1 cellular context compared by ENCODE assay signal in the genomic region with DNA sequence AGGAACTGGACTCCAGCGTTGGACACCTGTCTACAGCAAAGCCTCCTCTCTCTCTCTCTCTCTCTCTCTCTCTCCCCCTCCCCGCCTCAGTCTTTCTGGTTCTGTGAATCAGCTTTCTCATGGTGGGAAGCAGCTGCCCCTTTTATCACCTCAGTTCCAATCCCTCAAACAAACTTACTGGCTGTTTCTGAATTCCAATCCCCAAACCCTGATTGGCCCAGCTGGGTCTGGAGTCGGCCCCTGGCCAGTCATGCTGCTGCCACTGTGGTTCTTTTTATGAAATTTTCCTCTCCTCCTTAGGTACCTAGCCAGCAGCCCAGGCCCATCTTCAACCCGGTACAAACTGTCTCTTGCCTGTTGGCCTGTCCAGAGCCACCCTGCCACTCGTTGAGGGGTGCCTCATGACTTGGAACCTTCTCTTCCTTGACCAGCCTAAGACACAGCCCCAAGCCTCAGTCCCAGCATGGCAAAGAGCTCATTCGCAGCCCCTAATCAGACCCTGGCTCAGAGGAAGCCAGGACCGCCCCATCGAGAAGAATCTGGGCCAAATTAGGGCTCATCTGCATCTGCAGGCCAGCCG.
TF ChIP-seq lines count a peak whose summit lies in the region.

No MANE protein-coding gene starts in this region.

TF ChIP-seq in HepG2, 621 proteins besides CTCF, POLR2A, EP300 and RAD21:
- TF ChIP-seq, protein P1, sequence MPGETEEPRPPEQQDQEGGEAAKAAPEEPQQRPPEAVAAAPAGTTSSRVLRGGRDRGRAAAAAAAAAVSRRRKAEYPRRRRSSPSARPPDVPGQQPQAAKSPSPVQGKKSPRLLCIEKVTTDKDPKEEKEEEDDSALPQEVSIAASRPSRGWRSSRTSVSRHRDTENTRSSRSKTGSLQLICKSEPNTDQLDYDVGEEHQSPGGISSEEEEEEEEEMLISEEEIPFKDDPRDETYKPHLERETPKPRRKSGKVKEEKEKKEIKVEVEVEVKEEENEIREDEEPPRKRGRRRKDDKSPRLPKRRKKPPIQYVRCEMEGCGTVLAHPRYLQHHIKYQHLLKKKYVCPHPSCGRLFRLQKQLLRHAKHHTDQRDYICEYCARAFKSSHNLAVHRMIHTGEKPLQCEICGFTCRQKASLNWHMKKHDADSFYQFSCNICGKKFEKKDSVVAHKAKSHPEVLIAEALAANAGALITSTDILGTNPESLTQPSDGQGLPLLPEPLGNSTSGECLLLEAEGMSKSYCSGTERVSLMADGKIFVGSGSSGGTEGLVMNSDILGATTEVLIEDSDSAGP (CRISPR knock-in tag; IDR thresholded peaks at IDR 0.05; ENCODE audit: borderline replicate concordance): peak; percentile 24; the same call in 1 of the 2 replicates
- TF ChIP-seq, protein P2, sequence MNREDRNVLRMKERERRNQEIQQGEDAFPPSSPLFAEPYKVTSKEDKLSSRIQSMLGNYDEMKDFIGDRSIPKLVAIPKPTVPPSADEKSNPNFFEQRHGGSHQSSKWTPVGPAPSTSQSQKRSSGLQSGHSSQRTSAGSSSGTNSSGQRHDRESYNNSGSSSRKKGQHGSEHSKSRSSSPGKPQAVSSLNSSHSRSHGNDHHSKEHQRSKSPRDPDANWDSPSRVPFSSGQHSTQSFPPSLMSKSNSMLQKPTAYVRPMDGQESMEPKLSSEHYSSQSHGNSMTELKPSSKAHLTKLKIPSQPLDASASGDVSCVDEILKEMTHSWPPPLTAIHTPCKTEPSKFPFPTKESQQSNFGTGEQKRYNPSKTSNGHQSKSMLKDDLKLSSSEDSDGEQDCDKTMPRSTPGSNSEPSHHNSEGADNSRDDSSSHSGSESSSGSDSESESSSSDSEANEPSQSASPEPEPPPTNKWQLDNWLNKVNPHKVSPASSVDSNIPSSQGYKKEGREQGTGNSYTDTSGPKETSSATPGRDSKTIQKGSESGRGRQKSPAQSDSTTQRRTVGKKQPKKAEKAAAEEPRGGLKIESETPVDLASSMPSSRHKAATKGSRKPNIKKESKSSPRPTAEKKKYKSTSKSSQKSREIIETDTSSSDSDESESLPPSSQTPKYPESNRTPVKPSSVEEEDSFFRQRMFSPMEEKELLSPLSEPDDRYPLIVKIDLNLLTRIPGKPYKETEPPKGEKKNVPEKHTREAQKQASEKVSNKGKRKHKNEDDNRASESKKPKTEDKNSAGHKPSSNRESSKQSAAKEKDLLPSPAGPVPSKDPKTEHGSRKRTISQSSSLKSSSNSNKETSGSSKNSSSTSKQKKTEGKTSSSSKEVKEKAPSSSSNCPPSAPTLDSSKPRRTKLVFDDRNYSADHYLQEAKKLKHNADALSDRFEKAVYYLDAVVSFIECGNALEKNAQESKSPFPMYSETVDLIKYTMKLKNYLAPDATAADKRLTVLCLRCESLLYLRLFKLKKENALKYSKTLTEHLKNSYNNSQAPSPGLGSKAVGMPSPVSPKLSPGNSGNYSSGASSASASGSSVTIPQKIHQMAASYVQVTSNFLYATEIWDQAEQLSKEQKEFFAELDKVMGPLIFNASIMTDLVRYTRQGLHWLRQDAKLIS (CRISPR knock-in tag; IDR thresholded peaks at IDR 0.05): no peak
- TF ChIP-seq SALL1 (CRISPR knock-in tag; IDR thresholded peaks at IDR 0.05): 0 out of 2 replicates have a peak, but pooled peaks have one; percentile 19
